ENCODE assay signal across 1 cellular context in genomic region chr4:69881173-69881773, GRCh38.
TF ChIP-seq lines count a peak whose summit lies in the region.

No MANE protein-coding gene starts in this region.

TF ChIP-seq in H1, 55 proteins besides CTCF, POLR2A, EP300 and RAD21:
- TF ChIP-seq, protein P1, sequence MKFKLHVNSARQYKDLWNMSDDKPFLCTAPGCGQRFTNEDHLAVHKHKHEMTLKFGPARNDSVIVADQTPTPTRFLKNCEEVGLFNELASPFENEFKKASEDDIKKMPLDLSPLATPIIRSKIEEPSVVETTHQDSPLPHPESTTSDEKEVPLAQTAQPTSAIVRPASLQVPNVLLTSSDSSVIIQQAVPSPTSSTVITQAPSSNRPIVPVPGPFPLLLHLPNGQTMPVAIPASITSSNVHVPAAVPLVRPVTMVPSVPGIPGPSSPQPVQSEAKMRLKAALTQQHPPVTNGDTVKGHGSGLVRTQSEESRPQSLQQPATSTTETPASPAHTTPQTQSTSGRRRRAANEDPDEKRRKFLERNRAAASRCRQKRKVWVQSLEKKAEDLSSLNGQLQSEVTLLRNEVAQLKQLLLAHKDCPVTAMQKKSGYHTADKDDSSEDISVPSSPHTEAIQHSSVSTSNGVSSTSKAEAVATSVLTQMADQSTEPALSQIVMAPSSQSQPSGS (IDR thresholded peaks at IDR 0.05; ENCODE audit: low read length), result no peak
- TF ChIP-seq CHD1 (IDR thresholded peaks at IDR 0.05; ENCODE audit: low read depth, low read length) (no peak), BRCA1 (IDR thresholded peaks at IDR 0.05; ENCODE audit: low read depth, low read length) (no peak), CHD2 (IDR thresholded peaks at IDR 0.05; ENCODE audit: low read length) (no peak), USF2 (IDR thresholded peaks at IDR 0.05; ENCODE audit: low read length) (no peak), CREB1 (IDR thresholded peaks at IDR 0.05) (no peak), CEBPB (IDR thresholded peaks at IDR 0.05; ENCODE audit: low read depth, low read length) (no peak), SUZ12 (IDR thresholded peaks at IDR 0.05; ENCODE audit: low read length) (no peak), HDAC6 (IDR thresholded peaks at IDR 0.05; ENCODE audit: low read depth, low read length) (no peak), SIN3A (conservative IDR thresholded peaks at IDR 0.05 in 1 of 2, IDR thresholded peaks at IDR 0.05 in 1 of 2; ENCODE audit: low read depth in 1 of 2, low read length in 2 of 2) (no peak), SIRT6 (IDR thresholded peaks at IDR 0.05; ENCODE audit: low read length) (no peak), GABPA (IDR thresholded peaks at IDR 0.05; ENCODE audit: borderline replicate concordance, insufficient read depth, low read length) (no peak), NRF1 (IDR thresholded peaks at IDR 0.05; ENCODE audit: low read depth, low read length) (no peak), JUND (IDR thresholded peaks at IDR 0.05; ENCODE audit: low read length) (no peak), TAF7 (optimal IDR thresholded peaks at IDR 0.05; ENCODE audit: borderline replicate concordance, low read depth, low read length) (no peak), BACH1 (IDR thresholded peaks at IDR 0.05; ENCODE audit: low read length) (no peak), EGR1 (IDR thresholded peaks at IDR 0.05; ENCODE audit: borderline replicate concordance, low read depth, low read length) (no peak), KDM4A (IDR thresholded peaks at IDR 0.05; ENCODE audit: low read depth, low read length, severe bottlenecking) (no peak), JUN (IDR thresholded peaks at IDR 0.05; ENCODE audit: low read depth, low read length) (no peak), POLR2AphosphoS5 (IDR thresholded peaks at IDR 0.05; ENCODE audit: low read depth, low read length) (no peak)
